ENCODE assay signal across 5 cellular contexts in the genomic region with DNA sequence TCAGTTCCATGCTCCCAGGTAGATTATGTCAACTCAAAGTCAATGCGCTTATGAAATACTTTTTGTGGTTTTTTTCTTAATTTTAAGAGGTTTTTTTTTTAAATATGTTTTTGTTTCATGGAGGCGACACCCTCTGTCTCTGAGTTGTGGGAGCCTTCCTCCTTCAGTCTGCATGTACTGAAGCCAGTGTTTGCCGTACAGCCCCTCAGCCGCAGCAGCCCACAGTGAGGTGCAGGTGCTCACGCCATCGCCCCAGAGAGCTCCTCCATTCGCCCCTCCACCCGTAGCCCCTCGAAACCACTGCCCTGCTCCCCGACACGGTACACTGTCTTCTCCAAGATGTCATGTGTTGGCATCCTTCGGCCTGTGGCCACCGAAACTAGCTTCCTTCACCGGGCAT.
DNase-seq lines count a peak whose midpoint lies in the region; TF ChIP-seq lines count a peak whose summit lies in the region.
"Not testable (repeated sequence)": the region's sequence is repeated elsewhere in the genome, so short reads cannot be mapped to it uniquely, and the experiment has no call there.

No MANE protein-coding gene starts in this region.

- CTCF ChIA-PET in activated CD4-positive, alpha-beta memory T cell treated with anti-CD3 and anti-CD28 coated beads for 36 hours (lab: Charles Lee); MCF 10A (lab: Yijun Ruan, JAX): not testable (repeated sequence)

- H3K4me3 Mint-ChIP-seq in T-helper 1 cell treated with Interleukin-12 subunit alpha and Interleukin-12 subunit beta and Interleukin-4 antibody, amounts not matched to agents 30 μg/mL and 1 μg/mL, for 36 hours: peak overlapping the region; percentile 25
- peak overlapping the region; percentile 20 for H3K4me3 Mint-ChIP-seq in activated CD4-positive, alpha-beta memory T cell treated with anti-CD3 and anti-CD28 coated beads for 36 hours
- peak overlapping the region; percentile 30 for H3K4me3 Mint-ChIP-seq in activated T-helper 2 cell treated with anti-CD3 and anti-CD28 coated beads, Interferon-gamma antibody, Interleukin-2, Interleukin-4, amounts not matched to agents 10 μg/mL and 5 μg/mL and 100 μg/mL, durations not matched to agents 14 hours and 24 hours and 36 hours (ENCODE audit: low read depth)
- peak overlapping the region; percentile 69 for H3K4me3 Mint-ChIP-seq in MCF 10A (ENCODE audit: unreplicated experiment)
- peak overlapping the region; percentile 86 for H3K4me3 Mint-ChIP-seq in neural crest cell

- not testable (repeated sequence) for TF ChIP-seq CTCF in MCF 10A (IDR thresholded peaks at IDR 0.05; ENCODE audit: unreplicated experiment); neural crest cell (conservative IDR thresholded peaks at IDR 0.05)

- POLR2A ChIA-PET in activated CD4-positive, alpha-beta memory T cell treated with anti-CD3 and anti-CD28 coated beads for 36 hours (lab: Charles Lee); MCF 10A (lab: Yijun Ruan, JAX): not testable (repeated sequence)

- not testable (repeated sequence) for DNase-seq in activated CD4-positive, alpha-beta memory T cell treated with anti-CD3 and anti-CD28 coated beads for 36 hours; activated T-helper 2 cell treated with anti-CD3 and anti-CD28 coated beads, Interferon-gamma antibody, Interleukin-2, Interleukin-4, amounts not matched to agents 10 μg/mL and 5 μg/mL and 100 μg/mL, durations not matched to agents 14 hours and 24 hours and 36 hours (ENCODE audit: low spot score); MCF 10A (ENCODE audit: unreplicated experiment); neural crest cell (ENCODE audit: low read depth, low spot score)

- not testable (repeated sequence) for H3K27me3 Mint-ChIP-seq in T-helper 1 cell treated with Interleukin-12 subunit alpha and Interleukin-12 subunit beta and Interleukin-4 antibody, amounts not matched to agents 30 μg/mL and 1 μg/mL, for 36 hours (ENCODE audit: low read depth); activated CD4-positive, alpha-beta memory T cell treated with anti-CD3 and anti-CD28 coated beads for 36 hours; activated T-helper 2 cell treated with anti-CD3 and anti-CD28 coated beads, Interferon-gamma antibody, Interleukin-2, Interleukin-4, amounts not matched to agents 10 μg/mL and 5 μg/mL and 100 μg/mL, durations not matched to agents 14 hours and 24 hours and 36 hours (ENCODE audit: low read depth); MCF 10A (ENCODE audit: insufficient read depth, unreplicated experiment); neural crest cell (ENCODE audit: low read depth)

- H3K9me3 Mint-ChIP-seq in T-helper 1 cell treated with Interleukin-12 subunit alpha and Interleukin-12 subunit beta and Interleukin-4 antibody, amounts not matched to agents 30 μg/mL and 1 μg/mL, for 36 hours; activated CD4-positive, alpha-beta memory T cell treated with anti-CD3 and anti-CD28 coated beads for 36 hours; activated T-helper 2 cell treated with anti-CD3 and anti-CD28 coated beads, Interferon-gamma antibody, Interleukin-2, Interleukin-4, amounts not matched to agents 10 μg/mL and 5 μg/mL and 100 μg/mL, durations not matched to agents 14 hours and 24 hours and 36 hours; MCF 10A (ENCODE audit: unreplicated experiment); neural crest cell: not testable (repeated sequence)

- not testable (repeated sequence) for H3K27ac Mint-ChIP-seq in T-helper 1 cell treated with Interleukin-12 subunit alpha and Interleukin-12 subunit beta and Interleukin-4 antibody, amounts not matched to agents 30 μg/mL and 1 μg/mL, for 36 hours; activated CD4-positive, alpha-beta memory T cell treated with anti-CD3 and anti-CD28 coated beads for 36 hours; activated T-helper 2 cell treated with anti-CD3 and anti-CD28 coated beads, Interferon-gamma antibody, Interleukin-2, Interleukin-4, amounts not matched to agents 10 μg/mL and 5 μg/mL and 100 μg/mL, durations not matched to agents 14 hours and 24 hours and 36 hours; MCF 10A (ENCODE audit: low read depth, unreplicated experiment); neural crest cell (ENCODE audit: unreplicated experiment)

- H3K36me3 Mint-ChIP-seq in T-helper 1 cell treated with Interleukin-12 subunit alpha and Interleukin-12 subunit beta and Interleukin-4 antibody, amounts not matched to agents 30 μg/mL and 1 μg/mL, for 36 hours (ENCODE audit: low read depth); activated CD4-positive, alpha-beta memory T cell treated with anti-CD3 and anti-CD28 coated beads for 36 hours; activated T-helper 2 cell treated with anti-CD3 and anti-CD28 coated beads, Interferon-gamma antibody, Interleukin-2, Interleukin-4, amounts not matched to agents 10 μg/mL and 5 μg/mL and 100 μg/mL, durations not matched to agents 14 hours and 24 hours and 36 hours (ENCODE audit: low read depth); MCF 10A (ENCODE audit: insufficient read depth, unreplicated experiment); neural crest cell (ENCODE audit: low read depth): not testable (repeated sequence)

- BruUV-seq in MCF 10A (replicated peaks; lab: Mats Ljungman, UMichigan): not testable (repeated sequence)

- intact Hi-C loops in activated CD4-positive, alpha-beta memory T cell treated with anti-CD3 and anti-CD28 coated beads for 36 hours (cut with micrococcal nuclease); activated T-helper 2 cell treated with anti-CD3 and anti-CD28 coated beads, Interferon-gamma antibody, Interleukin-2, Interleukin-4, amounts not matched to agents 10 μg/mL and 5 μg/mL and 100 μg/mL, durations not matched to agents 14 hours and 24 hours and 36 hours (cut with micrococcal nuclease); MCF 10A (cut with micrococcal nuclease): not testable (repeated sequence)

- H3K4me1 Mint-ChIP-seq in T-helper 1 cell treated with Interleukin-12 subunit alpha and Interleukin-12 subunit beta and Interleukin-4 antibody, amounts not matched to agents 30 μg/mL and 1 μg/mL, for 36 hours (ENCODE audit: low read depth); activated CD4-positive, alpha-beta memory T cell treated with anti-CD3 and anti-CD28 coated beads for 36 hours (ENCODE audit: low read depth); activated T-helper 2 cell treated with anti-CD3 and anti-CD28 coated beads, Interferon-gamma antibody, Interleukin-2, Interleukin-4, amounts not matched to agents 10 μg/mL and 5 μg/mL and 100 μg/mL, durations not matched to agents 14 hours and 24 hours and 36 hours (ENCODE audit: low read depth); MCF 10A (ENCODE audit: insufficient read depth, unreplicated experiment); neural crest cell: not testable (repeated sequence)

Comparison
In these comparisons a context has a peak if more than half of its experiments do, and no peak if none do; other contexts are left out.
1. H3K4me3 Mint-ChIP-seq: peak in every context shown above with its lines; median percentile 86 in neural crest cell; 69 in MCF 10A; 30 in activated T-helper 2 cell treated with anti-CD3 and anti-CD28 coated beads, Interferon-gamma antibody, Interleukin-2, Interleukin-4, amounts not matched to agents 10 μg/mL and 5 μg/mL and 100 μg/mL, durations not matched to agents 14 hours and 24 hours and 36 hours; 25 in T-helper 1 cell treated with Interleukin-12 subunit alpha and Interleukin-12 subunit beta and Interleukin-4 antibody, amounts not matched to agents 30 μg/mL and 1 μg/mL, for 36 hours; 20 in activated CD4-positive, alpha-beta memory T cell treated with anti-CD3 and anti-CD28 coated beads for 36 hours.